In genomic region chr1:226937940-226938725, GRCh38 we compare ENCODE assay signal across 8 cellular contexts. TPM values are rescaled to one million over a fixed set of nuclear protein-coding genes. Genes with fewer than 3 reads are reported as not detected.
DNase-seq lines count a peak whose midpoint lies in the region; ATAC-seq and TF ChIP-seq lines count a peak whose summit lies in the region.
"Had no signal": no experiment of that assay in that cellular context is flagged by ENCODE, and none has a peak within 500 bp of the region (broad histone marks: within the 10 kb centered on the region; RNA-seq: fewer than 3 reads in every experiment).

No MANE protein-coding gene starts in this region.

- intact Hi-C loops in spleen (cut with DNase I; ENCODE audit: low total_unique reads) = no loop called here

- H3K36me3 Mint-ChIP-seq in HFFc6 (ENCODE audit: low read depth) = peaks cover 9% of the 10 kb centered on the region

- peak overlapping the region; percentile 96 for H3K27ac Mint-ChIP-seq in HFFc6

- H3K9me3 ChIP-seq in SU-DHL-6 (ENCODE audit: insufficient read depth, low read length) (no peaks in the 10 kb centered on the region), hepatocyte (ENCODE audit: low read depth) (no peaks in the 10 kb centered on the region), spleen (peaks cover 0 to 32% (median 28%) of the 10 kb centered on the region in 8 donors)

- H3K4me2 ChIP-seq in SU-DHL-6 (ENCODE audit: low read depth, low read length, poor library complexity, severe bottlenecking) = no peak overlapping the region
- H3K4me2 ChIP-seq in hepatocyte = peak overlapping the region; percentile 84

- TF ChIP-seq CTCF in HFFc6 (IDR thresholded peaks at IDR 0.05) (no peak), SU-DHL-6 (IDR thresholded peaks at IDR 0.05; ENCODE audit: insufficient read depth, low read length, poor library complexity, severe bottlenecking) (no peak), hepatocyte (IDR thresholded peaks at IDR 0.05; ENCODE audit: poor library complexity) (no peak), spleen (IDR thresholded peaks at IDR 0.05 in 8 of 11, conservative IDR thresholded peaks at IDR 0.05 in 3 of 11) (no peak)

- H3K27me3 ChIP-seq in SU-DHL-6 (ENCODE audit: low read length) (0 out of 2 replicates have a peak, but pooled peaks cover 3% of the 10 kb centered on the region), hepatocyte (no peaks in the 10 kb centered on the region), spleen (replicated peaks in 1 of 7) (no peaks in the 10 kb centered on the region)

- H4K20me1 ChIP-seq in SU-DHL-6 (ENCODE audit: low read depth, low read length) (no peaks in the 10 kb centered on the region), hepatocyte (ENCODE audit: insufficient read depth, poor library complexity, severe bottlenecking) (no peaks in the 10 kb centered on the region)

- H3K27me3 Mint-ChIP-seq in HFFc6 (ENCODE audit: insufficient read depth) = peaks cover 2% of the 10 kb centered on the region

- H3K36me3 ChIP-seq in SU-DHL-6 (ENCODE audit: low read length) (no peaks in the 10 kb centered on the region), hepatocyte (replicated peaks; ENCODE audit: insufficient read depth, low read depth) (no peaks in the 10 kb centered on the region), spleen (no peaks in the 10 kb centered on the region)

- TF ChIP-seq POLR2A in spleen (IDR thresholded peaks at IDR 0.05) = no peak

- peaks cover 28% of the 10 kb centered on the region for H3K4me1 Mint-ChIP-seq in HFFc6 (ENCODE audit: low read depth)

- H3K4me3 ChIP-seq in SU-DHL-6 (ENCODE audit: insufficient read depth, low read length, poor library complexity, severe bottlenecking) (no peak overlapping the region), hepatocyte (no peak overlapping the region), spleen (no peak overlapping the region)

- H3K4me1 ChIP-seq in hepatocyte (ENCODE audit: insufficient read depth) (peaks cover 13% of the 10 kb centered on the region), spleen (peaks cover 12 to 45% (median 42%) of the 10 kb centered on the region in 6 donors)

- H3K79me2 ChIP-seq in SU-DHL-6 (ENCODE audit: insufficient read depth, low read length) (no peaks in the 10 kb centered on the region), hepatocyte (peaks cover 27% of the 10 kb centered on the region)

- H2AFZ ChIP-seq in SU-DHL-6 (ENCODE audit: low read depth, low read length, severe bottlenecking) = peak overlapping the region; percentile 17
- H2AFZ ChIP-seq in hepatocyte = peak overlapping the region; percentile 59

- WGBS in hepatocyte (ENCODE audit: low lambda C conversion rate, missing lambda C conversion rate) = 93% methylated on average over 10 of the region's 10 CpGs
- 66 to 80% (median 74%) methylated on average over 10 of the region's 10 CpGs for WGBS in spleen, 5 donors

- no peaks in the 10 kb centered on the region for H3F3A ChIP-seq in SU-DHL-6 (ENCODE audit: insufficient read depth)

- H3K27ac ChIP-seq in SU-DHL-6 (ENCODE audit: low read depth, low read length) = no peak overlapping the region
- peak overlapping the region; percentile 93 for H3K27ac ChIP-seq in hepatocyte
- peak overlapping the region; percentile 96 to 99 (median 97) for H3K27ac ChIP-seq in spleen

- peak overlapping the region; percentile 89 for H3K4me3 Mint-ChIP-seq in HFFc6

- peaks cover 13% of the 10 kb centered on the region for H3K9me3 Mint-ChIP-seq in HFFc6

- no peak for DNase-seq in HFFc6
- DNase-seq in hepatocyte (ENCODE audit: low spot score) = no peak
- DNase-seq in spleen = no peak
- no peak for DNase-seq in activated gamma-delta T cell (lab: John Stamatoyannopoulos, UW)
- DNase-seq: kidney had no signal

- ATAC-seq in GM21576 (IDR thresholded peaks at IDR 0.05; ENCODE audit: unreplicated experiment) (no peak), HG02642 (IDR thresholded peaks at IDR 0.05; ENCODE audit: poor library complexity, unreplicated experiment) (no peak)

- H3K9me2 ChIP-seq in SU-DHL-6 (replicated peaks; ENCODE audit: insufficient read depth, low read length) (no peaks in the 10 kb centered on the region), hepatocyte (replicated peaks; ENCODE audit: insufficient read depth) (no peaks in the 10 kb centered on the region)

- no peak overlapping the region for H3K9ac ChIP-seq in SU-DHL-6 (ENCODE audit: low read length)

RNA-seq across cellular contexts. Expression of gene COQ8A, which starts 2.0 kb away (rescaled TPM):
- 1 to 10 TPM; 4.1 to 8.1 (median 4.9) TPM for total RNA-seq in HFFc6 (2021; fragmentation: NEBNext Ultra II Directional; extraction: Animal tissue kit (Norgen Biotek cat#: 25700))
- 20.7 and 22.9 TPM in 2 replicates for total RNA-seq in hepatocyte
- 19.2 and 26.4 TPM in 2 replicates for polyA plus RNA-seq in hepatocyte
- total RNA-seq in spleen = 10 to 100 TPM; 31.0 to 44.7 (median 38.1) TPM
- 10 to 100 TPM; 44.9 to 59.4 (median 52.4) TPM for polyA plus RNA-seq in spleen
